Comparison of ENCODE assay signal across 29 cellular contexts in genomic region chr16:88289001-88289400, GRCh38.
"Had no signal": no experiment of that assay in that cellular context is flagged by ENCODE, and none has a peak within 500 bp of the region (broad histone marks: within the 10 kb centered on the region; RNA-seq: fewer than 3 reads in every experiment).

No MANE protein-coding gene starts in this region.

- H3K27me3 Mint-ChIP-seq: activated CD4-positive, alpha-beta T cell treated with anti-CD3 and anti-CD28 coated beads, Interleukin-2, amount 10 ng/mL, durations not matched to agents 24 days and 14 days; activated naive CD8-positive, alpha-beta T cell treated with anti-CD3 and anti-CD28 coated beads, Interleukin-2, amount 10 ng/mL, durations not matched to agents 7 days and 5 days had no signal

- H3K4me2 ChIP-seq: SK-N-SH had no signal

- H3K36me3 Mint-ChIP-seq: activated naive CD8-positive, alpha-beta T cell treated with anti-CD3 and anti-CD28 coated beads, Interleukin-2, amount 10 ng/mL, durations not matched to agents 7 days and 5 days had no signal

- H3K27me3 ChIP-seq: ascending aorta, body of pancreas, breast epithelium, Peyer's patch, SJSA1 had no signal

- H3K27ac ChIP-seq: ascending aorta, body of pancreas, breast epithelium, Peyer's patch, SJSA1 had no signal

- FAIRE-seq: TTC549 had no signal

- H3K27ac Mint-ChIP-seq: activated CD4-positive, alpha-beta T cell treated with anti-CD3 and anti-CD28 coated beads, Interleukin-2, amount 10 ng/mL, durations not matched to agents 24 days and 14 days; activated CD8-positive, alpha-beta T cell treated with anti-CD3 and anti-CD28 coated beads for 36 hours; activated naive CD4-positive, alpha-beta T cell treated with anti-CD3 and anti-CD28 coated beads, Interleukin-2, amount 50 U/mL, for 24 hours; activated naive CD8-positive, alpha-beta T cell treated with anti-CD3 and anti-CD28 coated beads, Interleukin-2, amount 10 ng/mL, durations not matched to agents 7 days and 5 days; activated T-cell treated with anti-CD3 and anti-CD28 coated beads, Interleukin-2, amount 50 U/mL, for 72 hours; activated T-helper 17 cell treated with anti-CD3 and anti-CD28 coated beads, Interleukin-2, amount 50 U/mL, for 72 hours; T-helper 1 cell treated with Interleukin-12 subunit alpha and Interleukin-12 subunit beta and Interleukin-4 antibody, amounts not matched to agents 30 μg/mL and 1 μg/mL, for 36 hours; T-helper 2 cell treated with Interferon-gamma antibody and Interleukin-4, amounts not matched to agents 5 μg/mL and 100 μg/mL, for 36 hours had no signal

- H3K4me3 ChIP-seq: ascending aorta, body of pancreas, breast epithelium, Peyer's patch, SJSA1 had no signal

- DNase-seq: activated CD4-positive, alpha-beta T cell treated with anti-CD3 and anti-CD28 coated beads, Interleukin-2, amount 10 ng/mL, durations not matched to agents 24 days and 14 days; activated CD4-positive, alpha-beta T cell treated with anti-CD3 and anti-CD28 coated beads, Interleukin-2, amount 50 U/mL, for 4 hours; activated CD8-positive, alpha-beta T cell treated with anti-CD3 and anti-CD28 coated beads for 36 hours; activated gamma-delta T cell; activated naive CD4-positive, alpha-beta T cell treated with Interleukin-2 at 50 U/mL for 16 hours; activated naive CD8-positive, alpha-beta T cell treated with anti-CD3 and anti-CD28 coated beads, Interleukin-2, amount 10 ng/mL, durations not matched to agents 7 days and 5 days; activated T-cell treated with anti-CD3 and anti-CD28 coated beads, Interleukin-2, amount 50 U/mL, for 1 hour; activated T-cell treated with anti-CD3 and anti-CD28 coated beads, Interleukin-2, amount 50 U/mL, for 72 hours; amygdala; body of pancreas; MM.1S; NCI-H1092; NCI-H1436 treated with DMSO at 0.1 percent for 48 hours; NCI-H1694 treated with DMSO at 0.1 percent for 48 hours; NCI-H2029; NCI-H345; NCI-H524 treated with DMSO at 0.1 percent for 48 hours; Peyer's patch; RPMI8226; SHP77 treated with DMSO at 0.1 percent for 48 hours had no signal

- H3K4me1 Mint-ChIP-seq: activated CD4-positive, alpha-beta T cell treated with anti-CD3 and anti-CD28 coated beads, Interleukin-2, amount 10 ng/mL, durations not matched to agents 24 days and 14 days; activated naive CD4-positive, alpha-beta T cell treated with anti-CD3 and anti-CD28 coated beads, Interleukin-2, amount 50 U/mL, for 24 hours; activated naive CD8-positive, alpha-beta T cell treated with anti-CD3 and anti-CD28 coated beads, Interleukin-2, amount 10 ng/mL, durations not matched to agents 7 days and 5 days; activated T-helper 17 cell treated with anti-CD3 and anti-CD28 coated beads, Interleukin-2, amount 50 U/mL, for 72 hours had no signal

- H3K9me3 ChIP-seq: SK-N-SH had no signal

- H3K4me3 Mint-ChIP-seq: activated CD4-positive, alpha-beta T cell treated with anti-CD3 and anti-CD28 coated beads, Interleukin-2, amount 10 ng/mL, durations not matched to agents 24 days and 14 days; activated CD8-positive, alpha-beta T cell treated with anti-CD3 and anti-CD28 coated beads for 36 hours; activated naive CD4-positive, alpha-beta T cell treated with anti-CD3 and anti-CD28 coated beads, Interleukin-2, amount 50 U/mL, for 24 hours; activated naive CD8-positive, alpha-beta T cell treated with anti-CD3 and anti-CD28 coated beads, Interleukin-2, amount 10 ng/mL, durations not matched to agents 7 days and 5 days; activated T-cell treated with anti-CD3 and anti-CD28 coated beads, Interleukin-2, amount 50 U/mL, for 72 hours; activated T-helper 17 cell treated with anti-CD3 and anti-CD28 coated beads, Interleukin-2, amount 50 U/mL, for 72 hours; T-helper 1 cell treated with Interleukin-12 subunit alpha and Interleukin-12 subunit beta and Interleukin-4 antibody, amounts not matched to agents 30 μg/mL and 1 μg/mL, for 36 hours; T-helper 2 cell treated with Interferon-gamma antibody and Interleukin-4, amounts not matched to agents 5 μg/mL and 100 μg/mL, for 36 hours had no signal

- H3K4me1 ChIP-seq: ascending aorta, body of pancreas, breast epithelium, Peyer's patch had no signal

- H3K9ac ChIP-seq: SK-N-SH had no signal

- ATAC-seq: activated CD8-positive, alpha-beta T cell treated with anti-CD3 and anti-CD28 coated beads for 36 hours; activated T-cell treated with anti-CD3 and anti-CD28 coated beads, Interleukin-2, amount 50 U/mL, for 72 hours; activated T-helper 17 cell treated with anti-CD3 and anti-CD28 coated beads, Interleukin-2, amount 50 U/mL, for 72 hours; body of pancreas had no signal

- H3K9me3 Mint-ChIP-seq: activated CD8-positive, alpha-beta T cell treated with anti-CD3 and anti-CD28 coated beads for 36 hours; activated naive CD4-positive, alpha-beta T cell treated with anti-CD3 and anti-CD28 coated beads, Interleukin-2, amount 50 U/mL, for 24 hours; T-helper 1 cell treated with Interleukin-12 subunit alpha and Interleukin-12 subunit beta and Interleukin-4 antibody, amounts not matched to agents 30 μg/mL and 1 μg/mL, for 36 hours; T-helper 2 cell treated with Interferon-gamma antibody and Interleukin-4, amounts not matched to agents 5 μg/mL and 100 μg/mL, for 36 hours had no signal

- H3K36me3 ChIP-seq: ascending aorta, breast epithelium, Peyer's patch, SJSA1 had no signal
